In the genomic region with DNA sequence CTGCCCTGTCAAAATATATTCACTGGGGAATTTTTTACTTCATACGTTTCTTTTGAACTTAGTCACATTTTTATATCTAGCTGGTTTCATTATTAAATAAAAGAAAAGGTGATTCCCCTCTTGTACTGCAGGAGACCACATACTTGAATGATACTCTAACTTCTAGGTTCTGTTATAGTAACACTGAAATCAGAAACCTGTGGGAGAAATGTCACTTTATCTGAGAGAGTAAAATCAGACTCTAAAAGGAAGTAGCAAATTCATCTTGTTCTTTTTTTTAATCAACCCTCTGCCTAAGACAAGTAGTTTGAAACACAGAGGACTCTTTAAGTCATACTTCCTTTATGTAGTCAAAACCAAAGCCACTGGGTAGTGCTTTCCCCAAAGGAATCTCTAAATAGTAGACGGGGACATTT, we compare ENCODE assay signal across 9 cellular contexts. TPM values are rescaled to one million over a fixed set of nuclear protein-coding genes. Genes with fewer than 3 reads are reported as not detected.
DNase-seq lines count a peak whose midpoint lies in the region; ATAC-seq and TF ChIP-seq lines count a peak whose summit lies in the region.
"Had no signal": no experiment of that assay in that cellular context is flagged by ENCODE, and none has a peak within 500 bp of the region (broad histone marks: within the 10 kb centered on the region; RNA-seq: fewer than 3 reads in every experiment).

No MANE protein-coding gene starts in this region.

- DNase-seq in activated T-cell treated with anti-CD3 and anti-CD28 coated beads, Interleukin-2, amount 50 U/mL, for 72 hours: no peak
- DNase-seq in activated T-cell treated with anti-CD3 and anti-CD28 coated beads, Interleukin-2, amount 50 U/mL, for 48 hours: no peak
- no peak for DNase-seq in activated T-helper 1 cell treated with anti-CD3 and anti-CD28 coated beads, Interleukin-12 subunit alpha, Interleukin-12 subunit beta, Interleukin-2, Interleukin-4 antibody, amounts not matched to agents 30 ng/mL and 10 ng/mL and 1 ng/mL, durations not matched to agents 14 hours and 24 hours and 36 hours (ENCODE audit: low spot score)
- DNase-seq in thoracic aorta (ENCODE audit: low spot score) (no peak), HuH-7.5 (ENCODE audit: low spot score) (no peak), midbrain (lab: John Stamatoyannopoulos, UW) (no peak), NCI-H2227 treated with DMSO at 0.1 percent for 48 hours (lab: John Stamatoyannopoulos, UW) (no peak)
- DNase-seq: SJCRH30 had no signal

- no peaks in the 10 kb centered on the region for H3K9me3 ChIP-seq in thoracic aorta
- H3K9me3 ChIP-seq: SJCRH30 had no signal

- no peak for TF ChIP-seq CTCF in thoracic aorta (IDR thresholded peaks at IDR 0.05)

- intact Hi-C loops in activated T-helper 1 cell treated with anti-CD3 and anti-CD28 coated beads, Interleukin-12 subunit alpha, Interleukin-12 subunit beta, Interleukin-2, Interleukin-4 antibody, amounts not matched to agents 30 ng/mL and 10 ng/mL and 1 ng/mL, durations not matched to agents 14 hours and 24 hours and 36 hours (cut with micrococcal nuclease): loop anchor here (1.0 to 10.0 kb wide), 12 partner anchors 10 to 288 kb away; no protein-coding TSS in a partner anchor

- no peaks in the 10 kb centered on the region for H3K27me3 Mint-ChIP-seq in activated T-cell treated with anti-CD3 and anti-CD28 coated beads, Interleukin-2, amount 50 U/mL, for 72 hours (ENCODE audit: low read depth)
- H3K27me3 Mint-ChIP-seq in activated T-helper 1 cell treated with anti-CD3 and anti-CD28 coated beads, Interleukin-12 subunit alpha, Interleukin-12 subunit beta, Interleukin-2, Interleukin-4 antibody, amounts not matched to agents 30 ng/mL and 10 ng/mL and 1 ng/mL, durations not matched to agents 14 hours and 24 hours and 36 hours (ENCODE audit: insufficient read depth): no peaks in the 10 kb centered on the region

- H3K36me3 Mint-ChIP-seq in activated T-cell treated with anti-CD3 and anti-CD28 coated beads, Interleukin-2, amount 50 U/mL, for 72 hours (ENCODE audit: insufficient read depth in 2 of 2): peaks cover 33 to 50% of the 10 kb centered on the region in 2 donors
- H3K36me3 Mint-ChIP-seq in activated T-helper 1 cell treated with anti-CD3 and anti-CD28 coated beads, Interleukin-12 subunit alpha, Interleukin-12 subunit beta, Interleukin-2, Interleukin-4 antibody, amounts not matched to agents 30 ng/mL and 10 ng/mL and 1 ng/mL, durations not matched to agents 14 hours and 24 hours and 36 hours (ENCODE audit: low read depth): peaks cover 77% of the 10 kb centered on the region

- no peaks in the 10 kb centered on the region for H3K27me3 ChIP-seq in thoracic aorta (replicated peaks; ENCODE audit: insufficient read depth)
- H3K27me3 ChIP-seq: SJCRH30 had no signal

- H3K4me1 Mint-ChIP-seq in activated T-cell treated with anti-CD3 and anti-CD28 coated beads, Interleukin-2, amount 50 U/mL, for 72 hours (ENCODE audit: low read depth): peaks cover 94% of the 10 kb centered on the region
- H3K4me1 Mint-ChIP-seq in activated T-helper 1 cell treated with anti-CD3 and anti-CD28 coated beads, Interleukin-12 subunit alpha, Interleukin-12 subunit beta, Interleukin-2, Interleukin-4 antibody, amounts not matched to agents 30 ng/mL and 10 ng/mL and 1 ng/mL, durations not matched to agents 14 hours and 24 hours and 36 hours (ENCODE audit: low read depth): peaks cover 82% of the 10 kb centered on the region

- H3K4me3 ChIP-seq in thoracic aorta: no peak overlapping the region
- H3K4me3 ChIP-seq: SJCRH30 had no signal

- H3K9me3 Mint-ChIP-seq in activated T-cell treated with anti-CD3 and anti-CD28 coated beads, Interleukin-2, amount 50 U/mL, for 72 hours: no peaks in the 10 kb centered on the region
- H3K9me3 Mint-ChIP-seq in activated T-helper 1 cell treated with anti-CD3 and anti-CD28 coated beads, Interleukin-12 subunit alpha, Interleukin-12 subunit beta, Interleukin-2, Interleukin-4 antibody, amounts not matched to agents 30 ng/mL and 10 ng/mL and 1 ng/mL, durations not matched to agents 14 hours and 24 hours and 36 hours: no peaks in the 10 kb centered on the region

- H3K4me3 Mint-ChIP-seq in activated T-cell treated with anti-CD3 and anti-CD28 coated beads, Interleukin-2, amount 50 U/mL, for 72 hours: peak overlapping the region; percentile 71 to 81
- H3K4me3 Mint-ChIP-seq in activated T-helper 1 cell treated with anti-CD3 and anti-CD28 coated beads, Interleukin-12 subunit alpha, Interleukin-12 subunit beta, Interleukin-2, Interleukin-4 antibody, amounts not matched to agents 30 ng/mL and 10 ng/mL and 1 ng/mL, durations not matched to agents 14 hours and 24 hours and 36 hours: peak overlapping the region; percentile 83

- no peaks in the 10 kb centered on the region for H3K36me3 ChIP-seq in thoracic aorta

- ATAC-seq in activated T-cell treated with anti-CD3 and anti-CD28 coated beads, Interleukin-2, amount 50 U/mL, for 72 hours (replicated peaks in 1 of 2): peak; percentile 77 to 78
- ATAC-seq in HG03159 (IDR thresholded peaks at IDR 0.05; ENCODE audit: unreplicated experiment): peak; percentile 43
- ATAC-seq in thoracic aorta (ENCODE audit: insufficient number of reproducible peaks, low FRiP score, low read depth): no peak

- H3K27ac ChIP-seq in thoracic aorta: peak overlapping the region; percentile 31 to 56

- peaks cover 22 to 46% of the 10 kb centered on the region in 2 donors for H3K4me1 ChIP-seq in thoracic aorta (ENCODE audit: control insufficient read depth in 1 of 2, low read depth in 2 of 2)

- H3K27ac Mint-ChIP-seq in activated T-cell treated with anti-CD3 and anti-CD28 coated beads, Interleukin-2, amount 50 U/mL, for 72 hours: peak overlapping the region; percentile 96
- peak overlapping the region; percentile 97 for H3K27ac Mint-ChIP-seq in activated T-helper 1 cell treated with anti-CD3 and anti-CD28 coated beads, Interleukin-12 subunit alpha, Interleukin-12 subunit beta, Interleukin-2, Interleukin-4 antibody, amounts not matched to agents 30 ng/mL and 10 ng/mL and 1 ng/mL, durations not matched to agents 14 hours and 24 hours and 36 hours

RNA-seq across cellular contexts. Expression of gene MRPL39, which starts 34.4 kb away (rescaled TPM):
- 10 to 100 TPM; 42.8 to 50.9 TPM for total RNA-seq in activated T-cell treated with anti-CD3 and anti-CD28 coated beads, Interleukin-2, amount 50 U/mL, for 72 hours
- 48.6 and 55.8 TPM in 2 replicates for total RNA-seq in activated T-helper 1 cell treated with anti-CD3 and anti-CD28 coated beads, Interleukin-12 subunit alpha, Interleukin-12 subunit beta, Interleukin-2, Interleukin-4 antibody, amounts not matched to agents 30 ng/mL and 10 ng/mL and 1 ng/mL, durations not matched to agents 14 hours and 24 hours and 36 hours
- 10 to 100 TPM in 1 of 2 donors, 1 to 10 TPM in 1; 6.6 to 16.8 TPM for total RNA-seq in thoracic aorta
